8 cellular contexts compared by ENCODE assay signal in genomic region chr15:42490743-42491539, GRCh38. TPM values are rescaled to one million over a fixed set of nuclear protein-coding genes. Genes with fewer than 3 reads are reported as not detected.
DNase-seq lines count a peak whose midpoint lies in the region; ATAC-seq, FAIRE-seq and TF ChIP-seq lines count a peak whose summit lies in the region.

TSS of gene ZNF106 (minus strand) at chr15:42491141. CDS start at chr15:42472289, 18,852 bp downstream.

- no peaks in the 10 kb centered on the region for H3K36me3 ChIP-seq in bronchial epithelial cell (ENCODE audit: control insufficient read depth, insufficient read depth, low read length)
- no peaks in the 10 kb centered on the region for H3K36me3 ChIP-seq in small intestine (ENCODE audit: control insufficient read depth in 2 of 2, insufficient read depth in 2 of 2, low read length in 2 of 2)

- peak; percentile 80 for DNase-seq in GM12891 (ENCODE audit: insufficient read length, low spot score)
- DNase-seq in NCI-H226: peak; percentile 50
- DNase-seq in WTC11 (ENCODE audit: low spot score): peak; percentile 90
- peak; percentile 84 for DNase-seq in bronchial epithelial cell (ENCODE audit: low read depth)
- DNase-seq in iPS-NIHi7 (ENCODE audit: extremely low spot score): peak; percentile 96
- peak; percentile 93 for DNase-seq in small intestine

- peak; percentile 89 for FAIRE-seq in GM12891 (lab: Jason Lieb, UNC)
- no peak for FAIRE-seq in bronchial epithelial cell (lab: Jason Lieb, UNC)
- no peak for FAIRE-seq in small intestine (lab: Jason Lieb, UNC)

- POLR2A ChIA-PET in WTC11 (lab: Charles Lee): interaction anchor here (0.6 to 1.5 kb wide), 7 partner anchors 11 to 85 kb away, joined by 3 to 6 read pairs (median 4); partner anchors contain the start of genes HAUS2, LRRC57 and STARD9

- H3K9me3 Mint-ChIP-seq in WTC11: no peaks in the 10 kb centered on the region

- H3K4me1 ChIP-seq in small intestine (ENCODE audit: control insufficient read depth in 2 of 2, insufficient read depth in 1 of 2, low read depth in 1 of 2, low read length in 1 of 2): peaks cover 2 to 4% of the 10 kb centered on the region in 2 donors

- ATAC-seq in HG03135 (IDR thresholded peaks at IDR 0.05; ENCODE audit: unreplicated experiment) (peak; percentile 47), WTC11 (peak; percentile 72), GM19351 (IDR thresholded peaks at IDR 0.05; ENCODE audit: unreplicated experiment) (no peak)

- TF ChIP-seq CTCF in WTC11 (IDR thresholded peaks at IDR 0.05) (no peak), bronchial epithelial cell (IDR thresholded peaks at IDR 0.05; ENCODE audit: insufficient read depth, low read length, severe bottlenecking) (no peak)

- 1% methylated on average over 49 of the region's 49 CpGs for WGBS in small intestine, 3 donors

- peak within 1 kb of the TSS; percentile 96 for H3K27ac ChIP-seq in small intestine (ENCODE audit: low read depth in 1 of 2, low read length in 1 of 2)

- no peaks in the 10 kb centered on the region for H3K27me3 ChIP-seq in bronchial epithelial cell (ENCODE audit: control insufficient read depth, insufficient read depth, low read length)
- no peaks in the 10 kb centered on the region for H3K27me3 ChIP-seq in small intestine (ENCODE audit: control insufficient read depth in 2 of 2, insufficient read depth in 2 of 2, low read length in 2 of 2)

- CTCF ChIA-PET in WTC11 (lab: Charles Lee): interaction anchor here (0.7 to 1.0 kb wide), 2 partner anchors 19 to 101 kb away, joined by 3 read pairs; no protein-coding TSS in a partner anchor

- H3K27ac Mint-ChIP-seq in WTC11: peak within 1 kb of the TSS; percentile 100

- peak; percentile 94 for TF ChIP-seq POLR2A in GM12891 (IDR thresholded peaks at IDR 0.05; ENCODE audit: low read depth, low read length)

- H3K9me3 ChIP-seq in small intestine (ENCODE audit: control insufficient read depth, low read depth): no peaks in the 10 kb centered on the region

- H3K4me3 ChIP-seq in bronchial epithelial cell (ENCODE audit: low read depth, low read length) (peak within 1 kb of the TSS; percentile 80), small intestine (ENCODE audit: low read depth in 1 of 2, low read length in 2 of 2) (peak within 1 kb of the TSS; percentile 76 to 98)

- peaks cover 8% of the 10 kb centered on the region for H3K4me1 Mint-ChIP-seq in WTC11

- no peaks in the 10 kb centered on the region for H3K36me3 Mint-ChIP-seq in WTC11

- H3K4me3 Mint-ChIP-seq in WTC11: peak within 1 kb of the TSS; percentile 96

- H3K27me3 Mint-ChIP-seq in WTC11 (ENCODE audit: low read depth): no peaks in the 10 kb centered on the region

TF ChIP-seq in GM12891, 5 proteins besides CTCF, POLR2A, EP300 and RAD21:
- TF ChIP-seq SPI1 (IDR thresholded peaks at IDR 0.05; ENCODE audit: low read depth, low read length): no peak
- peak; percentile 91 for TF ChIP-seq POLR2AphosphoS5 (IDR thresholded peaks at IDR 0.05; ENCODE audit: low read depth, low read length)
- peak; percentile 98 for TF ChIP-seq TAF1 (IDR thresholded peaks at IDR 0.05; ENCODE audit: low read depth, low read length)
- TF ChIP-seq POU2F2 (IDR thresholded peaks at IDR 0.05; ENCODE audit: low read depth, low read length): peak; percentile 34; the same call in 1 of the 2 replicates
- TF ChIP-seq PAX5 (IDR thresholded peaks at IDR 0.05; ENCODE audit: insufficient read depth, low read length, severe bottlenecking): peak; percentile 50

TF ChIP-seq in WTC11, 78 proteins besides CTCF, POLR2A, EP300 and RAD21 (continues in another document):
- TF ChIP-seq FOXP1 (CRISPR knock-in tag; IDR thresholded peaks at IDR 0.05; ENCODE audit: borderline replicate concordance) (peak; percentile 23; the same call in 1 of the 2 replicates), E2F5 (CRISPR knock-in tag; IDR thresholded peaks at IDR 0.05) (peak; percentile 43; the same call in 1 of the 2 replicates), TEAD1 (CRISPR knock-in tag; IDR thresholded peaks at IDR 0.05) (no peak), SP1 (CRISPR knock-in tag; conservative IDR thresholded peaks at IDR 0.05) (peak; percentile 54; the same call in 1 of the 2 replicates), ZNF317 (CRISPR knock-in tag; IDR thresholded peaks at IDR 0.05; ENCODE audit: borderline replicate concordance, low read depth) (no peak), ZBTB21 (CRISPR knock-in tag; IDR thresholded peaks at IDR 0.05; ENCODE audit: borderline replicate concordance) (no peak; the same call in 1 of the 2 replicates), KAT7 (CRISPR knock-in tag; IDR thresholded peaks at IDR 0.05; ENCODE audit: borderline replicate concordance) (peak; percentile 78; the same call in 1 of the 2 replicates), MAX (CRISPR knock-in tag; IDR thresholded peaks at IDR 0.05) (peak; percentile 75), EMX1 (CRISPR knock-in tag; IDR thresholded peaks at IDR 0.05) (no peak), FOXJ3 (CRISPR knock-in tag; IDR thresholded peaks at IDR 0.05; ENCODE audit: borderline replicate concordance) (no peak), CREM (CRISPR knock-in tag; IDR thresholded peaks at IDR 0.05) (peak; percentile 83), ERG (CRISPR knock-in tag; IDR thresholded peaks at IDR 0.05) (no peak), TEAD4 (CRISPR knock-in tag; IDR thresholded peaks at IDR 0.05) (no peak)
- TF ChIP-seq, protein P1, sequence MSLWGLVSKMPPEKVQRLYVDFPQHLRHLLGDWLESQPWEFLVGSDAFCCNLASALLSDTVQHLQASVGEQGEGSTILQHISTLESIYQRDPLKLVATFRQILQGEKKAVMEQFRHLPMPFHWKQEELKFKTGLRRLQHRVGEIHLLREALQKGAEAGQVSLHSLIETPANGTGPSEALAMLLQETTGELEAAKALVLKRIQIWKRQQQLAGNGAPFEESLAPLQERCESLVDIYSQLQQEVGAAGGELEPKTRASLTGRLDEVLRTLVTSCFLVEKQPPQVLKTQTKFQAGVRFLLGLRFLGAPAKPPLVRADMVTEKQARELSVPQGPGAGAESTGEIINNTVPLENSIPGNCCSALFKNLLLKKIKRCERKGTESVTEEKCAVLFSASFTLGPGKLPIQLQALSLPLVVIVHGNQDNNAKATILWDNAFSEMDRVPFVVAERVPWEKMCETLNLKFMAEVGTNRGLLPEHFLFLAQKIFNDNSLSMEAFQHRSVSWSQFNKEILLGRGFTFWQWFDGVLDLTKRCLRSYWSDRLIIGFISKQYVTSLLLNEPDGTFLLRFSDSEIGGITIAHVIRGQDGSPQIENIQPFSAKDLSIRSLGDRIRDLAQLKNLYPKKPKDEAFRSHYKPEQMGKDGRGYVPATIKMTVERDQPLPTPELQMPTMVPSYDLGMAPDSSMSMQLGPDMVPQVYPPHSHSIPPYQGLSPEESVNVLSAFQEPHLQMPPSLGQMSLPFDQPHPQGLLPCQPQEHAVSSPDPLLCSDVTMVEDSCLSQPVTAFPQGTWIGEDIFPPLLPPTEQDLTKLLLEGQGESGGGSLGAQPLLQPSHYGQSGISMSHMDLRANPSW (CRISPR knock-in tag; conservative IDR thresholded peaks at IDR 0.05; ENCODE audit: low read depth): no peak
- TF ChIP-seq, protein P2, sequence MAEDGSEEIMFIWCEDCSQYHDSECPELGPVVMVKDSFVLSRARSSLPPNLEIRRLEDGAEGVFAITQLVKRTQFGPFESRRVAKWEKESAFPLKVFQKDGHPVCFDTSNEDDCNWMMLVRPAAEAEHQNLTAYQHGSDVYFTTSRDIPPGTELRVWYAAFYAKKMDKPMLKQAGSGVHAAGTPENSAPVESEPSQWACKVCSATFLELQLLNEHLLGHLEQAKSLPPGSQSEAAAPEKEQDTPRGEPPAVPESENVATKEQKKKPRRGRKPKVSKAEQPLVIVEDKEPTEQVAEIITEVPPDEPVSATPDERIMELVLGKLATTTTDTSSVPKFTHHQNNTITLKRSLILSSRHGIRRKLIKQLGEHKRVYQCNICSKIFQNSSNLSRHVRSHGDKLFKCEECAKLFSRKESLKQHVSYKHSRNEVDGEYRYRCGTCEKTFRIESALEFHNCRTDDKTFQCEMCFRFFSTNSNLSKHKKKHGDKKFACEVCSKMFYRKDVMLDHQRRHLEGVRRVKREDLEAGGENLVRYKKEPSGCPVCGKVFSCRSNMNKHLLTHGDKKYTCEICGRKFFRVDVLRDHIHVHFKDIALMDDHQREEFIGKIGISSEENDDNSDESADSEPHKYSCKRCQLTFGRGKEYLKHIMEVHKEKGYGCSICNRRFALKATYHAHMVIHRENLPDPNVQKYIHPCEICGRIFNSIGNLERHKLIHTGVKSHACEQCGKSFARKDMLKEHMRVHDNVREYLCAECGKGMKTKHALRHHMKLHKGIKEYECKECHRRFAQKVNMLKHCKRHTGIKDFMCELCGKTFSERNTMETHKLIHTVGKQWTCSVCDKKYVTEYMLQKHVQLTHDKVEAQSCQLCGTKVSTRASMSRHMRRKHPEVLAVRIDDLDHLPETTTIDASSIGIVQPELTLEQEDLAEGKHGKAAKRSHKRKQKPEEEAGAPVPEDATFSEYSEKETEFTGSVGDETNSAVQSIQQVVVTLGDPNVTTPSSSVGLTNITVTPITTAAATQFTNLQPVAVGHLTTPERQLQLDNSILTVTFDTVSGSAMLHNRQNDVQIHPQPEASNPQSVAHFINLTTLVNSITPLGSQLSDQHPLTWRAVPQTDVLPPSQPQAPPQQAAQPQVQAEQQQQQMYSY (CRISPR knock-in tag; IDR thresholded peaks at IDR 0.05): peak; percentile 45; the same call in 1 of the 2 replicates

RNA-seq across cellular contexts. Expression of gene ZNF106, which starts in this region (rescaled TPM):
- 14.5 TPM for polyA plus RNA-seq in GM12891 (2012; ENCODE audit: low read depth, missing spikeins)
- total RNA-seq in WTC11 (2021) (54.5 to 59.4 TPM (median 58.2 TPM) in 3 replicates), bronchial epithelial cell (33.3 and 34.5 TPM in 2 replicates)
- 10 to 100 TPM in 2 of 3 donors, 1 to 10 TPM in 1; 8.3 to 13.7 (median 13.2) TPM for polyA plus RNA-seq in small intestine
